In the genomic region with DNA sequence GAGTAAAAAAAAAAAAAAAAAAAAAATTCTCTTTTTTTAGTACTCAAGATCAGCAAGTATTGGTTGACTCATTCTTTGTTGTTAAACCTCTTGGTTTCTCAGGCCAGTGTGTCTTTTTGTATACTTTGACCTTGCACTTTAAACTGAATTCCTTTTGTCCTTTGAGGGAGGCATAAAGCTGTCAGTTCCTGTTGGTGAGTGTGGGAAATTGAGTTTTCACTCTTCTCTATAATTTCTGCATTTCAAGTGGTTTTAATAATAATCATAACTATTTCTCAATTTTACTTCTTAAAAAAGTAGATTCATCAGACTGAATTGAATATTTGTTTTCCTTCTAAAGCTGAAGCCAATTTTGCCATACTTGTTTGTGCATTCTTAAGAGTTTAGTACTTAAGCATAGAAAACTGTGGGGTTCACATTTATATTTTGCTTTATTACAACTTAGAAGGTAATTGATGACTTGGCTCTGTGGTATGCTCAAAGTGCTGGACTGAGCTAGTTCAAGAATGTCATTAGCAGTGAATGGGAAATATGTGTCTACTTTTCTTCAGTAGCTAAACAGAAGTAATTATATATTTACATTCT, we compare ENCODE assay signal across 12 cellular contexts. TPM values are rescaled to one million over a fixed set of nuclear protein-coding genes. Genes with fewer than 3 reads are reported as not detected.
A peak's percentile ranks its signal among the peaks of the same experiment; 100 is the strongest.
DNase-seq lines count a peak whose midpoint lies in the region; ATAC-seq and TF ChIP-seq lines count a peak whose summit lies in the region.
"Had no signal": no experiment of that assay in that cellular context is flagged by ENCODE, and none has a peak within 500 bp of the region (broad histone marks: within the 10 kb centered on the region; RNA-seq: fewer than 3 reads in every experiment).

No MANE protein-coding gene starts in this region.

- no peak overlapping the region for H3K4me2 ChIP-seq in Karpas-422 (ENCODE audit: low read depth, low read length, poor library complexity, severe bottlenecking)

- H3K9me3 ChIP-seq in AG04450 (ENCODE audit: control insufficient read depth, insufficient read depth, low read length) (no peaks in the 10 kb centered on the region), liver (ENCODE audit: control insufficient read depth in 4 of 4, low read length in 3 of 4) (no peaks in the 10 kb centered on the region), Karpas-422 (ENCODE audit: low read length) (no peaks in the 10 kb centered on the region)

- no peak for TF ChIP-seq CTCF in AG04450 (IDR thresholded peaks at IDR 0.05; ENCODE audit: low read depth, low read length)
- no peak for TF ChIP-seq CTCF in liver (IDR thresholded peaks at IDR 0.05; ENCODE audit: low read depth, low read length, missing input control)

- H3K9ac ChIP-seq in liver (ENCODE audit: low read depth in 1 of 2, low read length in 2 of 2) (no peak overlapping the region), Karpas-422 (ENCODE audit: low read length) (no peak overlapping the region)

- H3K27me3 ChIP-seq in AG04450 (ENCODE audit: control insufficient read depth, insufficient read depth, low read length): no peaks in the 10 kb centered on the region
- H3K27me3 ChIP-seq in liver (ENCODE audit: control insufficient read depth in 4 of 4, insufficient read depth in 4 of 4, low read length in 3 of 4): no peaks in the 10 kb centered on the region
- H3K27me3 ChIP-seq in Karpas-422 (ENCODE audit: low read length): no peaks in the 10 kb centered on the region

- no peak for TF ChIP-seq EP300 in Ishikawa (IDR thresholded peaks at IDR 0.05; ENCODE audit: borderline replicate concordance)

- H3K27ac ChIP-seq in AG04450 (ENCODE audit: low read depth, low read length) (no peak overlapping the region), liver (ENCODE audit: low read depth in 1 of 2, low read length in 2 of 2) (no peak overlapping the region), Karpas-422 (ENCODE audit: low read length) (no peak overlapping the region)

- CTCF ChIA-PET in AG04450 (lab: Charles Lee): interaction anchor here (0.6 to 1.8 kb wide), 5 partner anchors 22 to 558 kb away, joined by 3 to 10 read pairs (median 5); no protein-coding TSS in a partner anchor

- H3K4me1 ChIP-seq in liver (ENCODE audit: control insufficient read depth in 4 of 4, insufficient read depth in 4 of 4, low read length in 3 of 4) (peaks cover 4 to 40% (median 12%) of the 10 kb centered on the region in 4 donors), Karpas-422 (ENCODE audit: low read length) (no peaks in the 10 kb centered on the region)

- peak; percentile 18 for DNase-seq in AG04450 (ENCODE audit: low read depth, low spot score)
- DNase-seq in dedifferentiated amniotic fluid mesenchymal stem cell (ENCODE audit: extremely low spot score): peak; percentile 64
- DNase-seq in COLO668 (lab: John Stamatoyannopoulos, UW; ENCODE audit: unreplicated experiment): no peak
- no peak for DNase-seq in NCI-H345 treated with DMSO at 0.1 percent for 48 hours (lab: John Stamatoyannopoulos, UW; ENCODE audit: unreplicated experiment)
- no peak for DNase-seq in Karpas-422
- DNase-seq: COR-L47, NCI-H1436, T-helper 1 cell had no signal

- H3K4me3 ChIP-seq in AG04450 (ENCODE audit: low read depth, low read length) (no peak overlapping the region), liver (ENCODE audit: low read depth in 1 of 3, low read length in 3 of 3) (no peak overlapping the region), Karpas-422 (ENCODE audit: low read length) (no peak overlapping the region)
- H3K4me3 ChIP-seq: skin epidermis had no signal

- no peak for TF ChIP-seq RAD21 in Ishikawa (IDR thresholded peaks at IDR 0.05; ENCODE audit: low read depth)
- TF ChIP-seq RAD21 in liver (IDR thresholded peaks at IDR 0.05): no peak

- peaks cover 5% of the 10 kb centered on the region; the same call in 1 of the 2 replicates for H4K20me1 ChIP-seq in Karpas-422 (ENCODE audit: insufficient read depth, low read depth, low read length)

- no peak overlapping the region for H2AFZ ChIP-seq in Karpas-422 (ENCODE audit: low read length)

- ATAC-seq in HG03460 (IDR thresholded peaks at IDR 0.05; ENCODE audit: unreplicated experiment): no peak

- H3K36me3 ChIP-seq in liver (ENCODE audit: control insufficient read depth in 4 of 4, insufficient read depth in 3 of 4, low read depth in 1 of 4, low read length in 3 of 4) (no peaks in the 10 kb centered on the region), Karpas-422 (ENCODE audit: insufficient read depth, low read length) (no peaks in the 10 kb centered on the region)

- H3K9me2 ChIP-seq in Karpas-422 (replicated peaks; ENCODE audit: insufficient read depth, low read length): no peaks in the 10 kb centered on the region

- POLR2A ChIA-PET in AG04450 (lab: Yijun Ruan, JAX): interaction anchor here (0.6 to 1.2 kb wide), 6 partner anchors 14 to 229 kb away, joined by 3 to 13 read pairs (median 4); a partner anchor contains a TSS

- no peaks in the 10 kb centered on the region for H3K79me2 ChIP-seq in Karpas-422 (ENCODE audit: low read length)

TF ChIP-seq in Ishikawa, 13 proteins besides CTCF, POLR2A, EP300 and RAD21:
- TF ChIP-seq CEBPB (IDR thresholded peaks at IDR 0.05) (no peak), TEAD4 (IDR thresholded peaks at IDR 0.05) (peak; percentile 66)

TF ChIP-seq in liver, 16 proteins besides CTCF, POLR2A, EP300 and RAD21:
- TF ChIP-seq, protein P1, sequence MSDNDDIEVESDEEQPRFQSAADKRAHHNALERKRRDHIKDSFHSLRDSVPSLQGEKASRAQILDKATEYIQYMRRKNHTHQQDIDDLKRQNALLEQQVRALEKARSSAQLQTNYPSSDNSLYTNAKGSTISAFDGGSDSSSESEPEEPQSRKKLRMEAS (IDR thresholded peaks at IDR 0.05): no peak
- TF ChIP-seq, protein P2, sequence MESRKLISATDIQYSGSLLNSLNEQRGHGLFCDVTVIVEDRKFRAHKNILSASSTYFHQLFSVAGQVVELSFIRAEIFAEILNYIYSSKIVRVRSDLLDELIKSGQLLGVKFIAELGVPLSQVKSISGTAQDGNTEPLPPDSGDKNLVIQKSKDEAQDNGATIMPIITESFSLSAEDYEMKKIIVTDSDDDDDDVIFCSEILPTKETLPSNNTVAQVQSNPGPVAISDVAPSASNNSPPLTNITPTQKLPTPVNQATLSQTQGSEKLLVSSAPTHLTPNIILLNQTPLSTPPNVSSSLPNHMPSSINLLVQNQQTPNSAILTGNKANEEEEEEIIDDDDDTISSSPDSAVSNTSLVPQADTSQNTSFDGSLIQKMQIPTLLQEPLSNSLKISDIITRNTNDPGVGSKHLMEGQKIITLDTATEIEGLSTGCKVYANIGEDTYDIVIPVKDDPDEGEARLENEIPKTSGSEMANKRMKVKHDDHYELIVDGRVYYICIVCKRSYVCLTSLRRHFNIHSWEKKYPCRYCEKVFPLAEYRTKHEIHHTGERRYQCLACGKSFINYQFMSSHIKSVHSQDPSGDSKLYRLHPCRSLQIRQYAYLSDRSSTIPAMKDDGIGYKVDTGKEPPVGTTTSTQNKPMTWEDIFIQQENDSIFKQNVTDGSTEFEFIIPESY (IDR thresholded peaks at IDR 0.05): no peak
- peak in 1 of 2 donors; percentile 39 for TF ChIP-seq JUND (IDR thresholded peaks at IDR 0.05)
- TF ChIP-seq HNF4A (conservative IDR thresholded peaks at IDR 0.05): peak; percentile 79 to 84
- TF ChIP-seq TAF1 (conservative IDR thresholded peaks at IDR 0.05): no peak
- TF ChIP-seq RXRA (IDR thresholded peaks at IDR 0.05): peak in 1 of 2 donors; percentile 26

RNA-seq across cellular contexts. Expression of a gene that starts 43.4 kb away (rescaled TPM):
- polyA plus RNA-seq in AG04450 (2011; rRNA removed) (51.5 and 54.3 TPM in 2 replicates), liver (10 to 100 TPM; 20.3 to 28.3 TPM)
- 70.0 and 92.0 TPM in 2 replicates for polyA minus RNA-seq in AG04450 (2011; rRNA and poly(A)+ RNA removed)
- 100 to 1,000 TPM in 1 of 2 donors, 10 to 100 TPM in 1; 52.0 to 112 TPM for total RNA-seq in liver
- total RNA-seq in Karpas-422 (2014; rRNA removed; shearing (Covaris generic); ENCODE audit: low replicate concordance): 2.3 TPM in 2 replicates

RNA-seq across cellular contexts. Expression of a gene that starts 44.2 kb away (rescaled TPM):
- polyA plus RNA-seq in AG04450 (2011; rRNA removed): 43.9 and 58.4 TPM in 2 replicates
- polyA minus RNA-seq in AG04450 (2011; rRNA and poly(A)+ RNA removed): 23.8 and 40.5 TPM in 2 replicates
- total RNA-seq in liver: 10 to 100 TPM in 1 of 2 donors, 1 to 10 TPM in 1; 8.3 to 14.7 TPM
- 10 to 100 TPM in 1 of 2 donors, 1 to 10 TPM in 1; 6.8 to 18.1 TPM for polyA plus RNA-seq in liver
- total RNA-seq in Karpas-422 (2014; rRNA removed; shearing (Covaris generic); ENCODE audit: low replicate concordance): 38.9 and 43.6 TPM in 2 replicates

Comparison
In these comparisons a context has a peak if more than half of its experiments do, and no peak if none do; other contexts are left out.
1. DNase-seq: peak in AG04450 (single experiment) and dedifferentiated amniotic fluid mesenchymal stem cell (single experiment); none in COLO668 (single experiment), NCI-H345 treated with DMSO at 0.1 percent for 48 hours (single experiment) and Karpas-422 (single experiment).
2. RNA of a gene that starts 43.4 kb away (total RNA-seq): 52.0 to 112 TPM in liver; 2.3 TPM in Karpas-422; every median in the first group is over 10 times any median in the second.